21 cellular contexts compared by ENCODE assay signal in the genomic region with DNA sequence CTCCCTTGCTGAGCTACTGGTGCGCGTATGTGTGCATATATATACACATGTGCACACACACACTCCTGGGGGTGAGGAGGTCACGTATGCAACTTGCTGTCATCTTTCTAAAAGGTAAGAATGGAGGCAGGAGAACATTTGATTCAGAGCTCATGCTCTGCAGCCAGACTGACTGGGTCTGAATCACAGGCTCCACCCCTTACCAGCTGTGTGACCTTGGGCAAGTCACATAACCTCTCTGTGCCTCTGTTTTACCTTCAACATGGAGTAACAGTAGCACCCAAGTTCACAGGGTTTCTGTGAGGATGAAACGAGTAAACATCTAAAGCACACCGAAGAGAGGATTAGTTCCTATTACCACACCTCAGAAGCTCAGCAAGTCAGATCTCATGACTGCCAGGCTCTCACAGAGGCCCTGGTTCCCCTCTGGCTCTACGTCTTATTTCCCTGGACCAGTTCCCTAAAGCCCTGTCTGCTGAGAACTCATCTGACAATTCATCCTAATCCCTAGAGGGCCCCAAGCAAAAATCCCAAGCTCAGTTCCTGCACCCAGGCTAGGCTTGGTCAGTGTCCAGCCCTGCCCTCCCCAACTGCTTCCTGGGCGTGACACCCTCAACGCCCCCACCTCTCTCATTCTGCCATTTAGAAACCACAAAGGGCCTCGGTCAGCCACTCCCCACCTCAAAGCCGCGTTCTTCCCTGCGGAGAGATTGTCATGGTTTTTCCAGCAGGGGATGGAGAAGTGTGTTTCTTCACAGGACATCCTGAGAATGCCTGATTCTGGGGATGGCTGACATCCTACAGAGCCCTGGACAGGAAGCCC. TPM values are rescaled to one million over a fixed set of nuclear protein-coding genes. Genes with fewer than 3 reads are reported as not detected.
A peak's percentile ranks its signal among the peaks of the same experiment; 100 is the strongest.
DNase-seq lines count a peak whose midpoint lies in the region; ATAC-seq and TF ChIP-seq lines count a peak whose summit lies in the region.
"Had no signal": no experiment of that assay in that cellular context is flagged by ENCODE, and none has a peak within 500 bp of the region (broad histone marks: within the 10 kb centered on the region; RNA-seq: fewer than 3 reads in every experiment).

No MANE protein-coding gene starts in this region.

- H3K36me3 ChIP-seq in left ventricle myocardium inferior: no peaks in the 10 kb centered on the region
- H3K36me3 ChIP-seq in right atrium auricular region: no peaks in the 10 kb centered on the region
- H3K36me3 ChIP-seq: SJCRH30 had no signal

- H3K4me3 ChIP-seq in left ventricle myocardium inferior (no peak overlapping the region), right atrium auricular region (no peak overlapping the region), cardiac fibroblast (replicated peaks in 1 of 2; ENCODE audit: low read depth in 2 of 2, low read length in 2 of 2) (no peak overlapping the region)
- H3K4me3 ChIP-seq: esophagus muscularis mucosa, sigmoid colon, SJCRH30, stomach had no signal

- peak; percentile 14 for ATAC-seq in left lobe of liver
- ATAC-seq in GM18868 (IDR thresholded peaks at IDR 0.05; ENCODE audit: unreplicated experiment): no peak
- ATAC-seq in HG03097 (IDR thresholded peaks at IDR 0.05; ENCODE audit: low FRiP score, unreplicated experiment): no peak
- ATAC-seq: activated T-cell treated with anti-CD3 and anti-CD28 coated beads, Interleukin-2, amount 50 U/mL, for 72 hours; PC-3 had no signal

- H3K4me1 ChIP-seq in left ventricle myocardium inferior (peaks cover 56% of the 10 kb centered on the region), right atrium auricular region (peaks cover 0 to 12% of the 10 kb centered on the region in 2 donors)
- H3K4me1 ChIP-seq: sigmoid colon, SJCRH30 had no signal

- intact Hi-C loops in left ventricle myocardium inferior (cut with micrococcal nuclease): no loop called here

- no peaks in the 10 kb centered on the region for H3K27me3 ChIP-seq in left ventricle myocardium inferior (ENCODE audit: low read depth)
- H3K27me3 ChIP-seq in right atrium auricular region: no peaks in the 10 kb centered on the region
- H3K27me3 ChIP-seq: brain microvascular endothelial cell, esophagus muscularis mucosa, sigmoid colon, SJCRH30, stomach had no signal

- TF ChIP-seq CTCF in left ventricle myocardium inferior (IDR thresholded peaks at IDR 0.05; ENCODE audit: borderline replicate concordance) (no peak), right atrium auricular region (IDR thresholded peaks at IDR 0.05) (no peak), cardiac fibroblast (IDR thresholded peaks at IDR 0.05; ENCODE audit: low read depth, low read length) (no peak)

- DNase-seq in left ventricle myocardium inferior: no peak
- DNase-seq in right atrium auricular region (ENCODE audit: low spot score): no peak
- peak; percentile 18 to 42 for DNase-seq in cardiac fibroblast (ENCODE audit: low read depth in 2 of 2)
- no peak for DNase-seq in left lobe of liver (ENCODE audit: low spot score)
- no peak for DNase-seq in stimulated activated CD4-positive, alpha-beta T cell treated with anti-CD3 and anti-CD28 coated beads, Interleukin-12 subunit alpha, Interleukin-12 subunit beta, amount 100 ng/mL, for 4 hours
- DNase-seq in NCI-H2196 treated with DMSO at 0.1 percent for 48 hours (lab: John Stamatoyannopoulos, UW; ENCODE audit: unreplicated experiment): no peak
- DNase-seq: activated CD8-positive, alpha-beta memory T cell treated with anti-CD3 and anti-CD28 coated beads for 24 hours; activated T-cell treated with anti-CD3 and anti-CD28 coated beads, Interleukin-2, amount 50 U/mL, for 72 hours; brain microvascular endothelial cell; H7; NCI-H1436; NCI-H2171 treated with DMSO at 0.1 percent for 48 hours; PC-3; sigmoid colon; SJCRH30; stimulated activated CD4-positive, alpha-beta T cell treated with anti-CD3 and anti-CD28 coated beads, Interleukin-2, amount 100 ng/mL, for 24 hours; stomach; trophoblast cell had no signal

- no peaks in the 10 kb centered on the region for H3K9me3 ChIP-seq in left ventricle myocardium inferior (replicated peaks)
- no peaks in the 10 kb centered on the region for H3K9me3 ChIP-seq in right atrium auricular region
- H3K9me3 ChIP-seq: esophagus muscularis mucosa, sigmoid colon, SJCRH30, stomach had no signal

- peak overlapping the region; percentile 71 for H3K27ac ChIP-seq in left ventricle myocardium inferior (replicated peaks)
- no peak overlapping the region for H3K27ac ChIP-seq in right atrium auricular region
- H3K27ac ChIP-seq: brain microvascular endothelial cell, esophagus muscularis mucosa, sigmoid colon, SJCRH30, stomach had no signal

RNA-seq across cellular contexts. Expression of gene ABR, which starts 28.7 kb away (rescaled TPM):
- total RNA-seq in left ventricle myocardium inferior: 170 TPM
- total RNA-seq in right atrium auricular region: 100 to 1,000 TPM in 1 of 2 donors, 10 to 100 TPM in 1; 94.9 to 116 TPM
- total RNA-seq in left lobe of liver: 13.4 TPM

Comparison
In these comparisons a context has a peak if more than half of its experiments do, and no peak if none do; other contexts are left out.
1. DNase-seq: peak in cardiac fibroblast (2 of 2); none in left ventricle myocardium inferior (single experiment), right atrium auricular region (single experiment), left lobe of liver (single experiment), stimulated activated CD4-positive, alpha-beta T cell treated with anti-CD3 and anti-CD28 coated beads, Interleukin-12 subunit alpha, Interleukin-12 subunit beta, amount 100 ng/mL, for 4 hours (single experiment) and NCI-H2196 treated with DMSO at 0.1 percent for 48 hours (single experiment).